18 cellular contexts compared by ENCODE assay signal in genomic region chr14:60563113-60563512, GRCh38. TPM values are rescaled to one million over a fixed set of nuclear protein-coding genes. Genes with fewer than 3 reads are reported as not detected.
DNase-seq lines count a peak whose midpoint lies in the region; ATAC-seq, FAIRE-seq and TF ChIP-seq lines count a peak whose summit lies in the region.
"Had no signal": no experiment of that assay in that cellular context is flagged by ENCODE, and none has a peak within 500 bp of the region (broad histone marks: within the 10 kb centered on the region; RNA-seq: fewer than 3 reads in every experiment).

No MANE protein-coding gene starts in this region.

- H3K9me3 ChIP-seq in vagina, result no peaks in the 10 kb centered on the region
- H3K9me3 ChIP-seq: SJSA1 had no signal

- DNase-seq in HCEC 1CT (peak; percentile 19), astrocyte of the spinal cord (ENCODE audit: low read depth, low spot score) (peak; percentile 78), iris pigment epithelial cell (ENCODE audit: low read depth) (peak; percentile 52), D721Med (ENCODE audit: insufficient read length, low spot score) (no peak), vagina (ENCODE audit: extremely low spot score in 2 of 2) (no peak), iPS-NIHi11 (ENCODE audit: low spot score) (no peak)
- DNase-seq: activated CD4-positive, alpha-beta T cell treated with anti-CD3 and anti-CD28 coated beads for 48 hours; islet precursor cell; NCI-H1694 treated with DMSO at 0.1 percent for 48 hours; occipital lobe; stimulated activated naive CD8-positive, alpha-beta T cell treated with anti-CD3 and anti-CD28 coated beads, Interleukin-15, amount 100 ng/mL, for 72 hours had no signal

- H3K36me3 ChIP-seq in ACC112 (ENCODE audit: insufficient read depth, low read length) (no peaks in the 10 kb centered on the region), vagina (no peaks in the 10 kb centered on the region)
- H3K36me3 ChIP-seq: SJSA1 had no signal

- TF ChIP-seq POLR2A in vagina (IDR thresholded peaks at IDR 0.05), result no peak

- H3K4me3 ChIP-seq in ACC112 (ENCODE audit: low read depth, low read length) (no peak overlapping the region), astrocyte of the spinal cord (ENCODE audit: low read depth, low read length) (no peak overlapping the region), vagina (no peak overlapping the region)
- H3K4me3 ChIP-seq: SJSA1 had no signal

- H3K79me2 ChIP-seq in ACC112 (ENCODE audit: control insufficient read depth, insufficient read depth, low read length, unreplicated experiment), result no peaks in the 10 kb centered on the region

- H3K27ac ChIP-seq in ACC112 (ENCODE audit: low read depth, low read length) (peak overlapping the region; percentile 59; the same call in 1 of the 2 replicates), vagina (no peak overlapping the region)
- H3K27ac ChIP-seq: SJSA1 had no signal

- no peaks in the 10 kb centered on the region for H3K27me3 ChIP-seq in ACC112 (ENCODE audit: insufficient read depth, low read length)
- no peaks in the 10 kb centered on the region for H3K27me3 ChIP-seq in vagina
- H3K27me3 ChIP-seq: SJSA1 had no signal

- no peak for TF ChIP-seq CTCF in astrocyte of the spinal cord (IDR thresholded peaks at IDR 0.05; ENCODE audit: low read depth, low read length)
- no peak for TF ChIP-seq CTCF in D721Med (IDR thresholded peaks at IDR 0.05; ENCODE audit: insufficient read depth, missing control alignments)
- no peak for TF ChIP-seq CTCF in vagina (IDR thresholded peaks at IDR 0.05)

- H3K4me1 ChIP-seq in ACC112 (ENCODE audit: control insufficient read depth, insufficient read depth, low read length, unreplicated experiment) (peaks cover 35% of the 10 kb centered on the region), vagina (no peaks in the 10 kb centered on the region)

- no peak for ATAC-seq in HG02840 (IDR thresholded peaks at IDR 0.05; ENCODE audit: low FRiP score, unreplicated experiment)
- ATAC-seq: stimulated activated naive CD8-positive, alpha-beta T cell treated with anti-CD3 and anti-CD28 coated beads, Interleukin-15, amount 100 ng/mL, for 72 hours had no signal

- in situ Hi-C loops in astrocyte of the spinal cord (cut with HindIII; ENCODE audit: low sequenced_read_pairs), result no loop called here

- intact Hi-C loops in vagina (cut with DNase I), result no loop called here

- no peak overlapping the region for H2AFZ ChIP-seq in ACC112 (ENCODE audit: low read length, unreplicated experiment)

- FAIRE-seq in D721Med (lab: Jason Lieb, UNC), result no peak
- FAIRE-seq: GM18507 had no signal

RNA-seq across cellular contexts. Expression of gene SIX6, which starts 54.2 kb away (rescaled TPM):
- total RNA-seq in vagina, result not detected
- total RNA-seq: mononuclear cell, NCI-H460, occipital lobe, SJSA1, urinary bladder had no signal

Comparison
In these comparisons a context has a peak if more than half of its experiments do, and no peak if none do; other contexts are left out.
1. DNase-seq: peak in HCEC 1CT (single experiment), astrocyte of the spinal cord (single experiment) and iris pigment epithelial cell (single experiment); none in D721Med (single experiment), vagina (0 of 2) and iPS-NIHi11 (single experiment).